Comparison of ENCODE assay signal across 8 cellular contexts in genomic region chr10:32958085-32958991, GRCh38. TPM values are rescaled to one million over a fixed set of nuclear protein-coding genes. Genes with fewer than 3 reads are reported as not detected.
DNase-seq lines count a peak whose midpoint lies in the region; ATAC-seq and TF ChIP-seq lines count a peak whose summit lies in the region.

ITGB1 (minus strand) TSS chr10:32958230; CDS start chr10:32935558, 22,672 bp downstream.

- H3K9me2 ChIP-seq in OCI-LY7 (ENCODE audit: insufficient read depth, low read length) = no peaks in the 10 kb centered on the region

- H3K18ac ChIP-seq in IMR-90 (ENCODE audit: low read depth, low read length) = peak within 1 kb of the TSS; percentile 97

- H2BK20ac ChIP-seq in IMR-90 (ENCODE audit: low read depth, low read length) = peak within 1 kb of the TSS; percentile 93

- peak within 1 kb of the TSS; percentile 83 for H4K5ac ChIP-seq in IMR-90 (ENCODE audit: low read depth, low read length)

- H3K9ac ChIP-seq in IMR-90 (ENCODE audit: low read depth, low read length) = peak within 1 kb of the TSS; percentile 100

- peak within 1 kb of the TSS; percentile 99 for H2BK15ac ChIP-seq in IMR-90 (ENCODE audit: low read depth, low read length)

- peak within 1 kb of the TSS; percentile 100 for H4K91ac ChIP-seq in IMR-90 (ENCODE audit: insufficient read depth, low read depth, low read length)

- peak within 1 kb of the TSS; percentile 100 for H3K23ac ChIP-seq in IMR-90 (ENCODE audit: low read depth, low read length)

- peaks cover 3 to 21% of the 10 kb centered on the region in 2 experiments; a peak in 2 of 4 replicates for H3K79me1 ChIP-seq in IMR-90 (ENCODE audit: low read depth in 1 of 2, low read length in 2 of 2)

- TF ChIP-seq CTCF in IMR-90 (conservative IDR thresholded peaks at IDR 0.05; ENCODE audit: low read depth, low read length) (no peak), OCI-LY7 (conservative IDR thresholded peaks at IDR 0.05; ENCODE audit: low read length) (no peak), mucosa of descending colon (IDR thresholded peaks at IDR 0.05) (no peak)

- in situ Hi-C loops in IMR-90 (cut with MboI; ENCODE audit: low sequenced_read_pairs) = no loop called here

- POLR2A ChIA-PET in IMR-90 (lab: Charles Lee; ENCODE audit: unreplicated experiment) = no interaction called here
- POLR2A ChIA-PET in OCI-LY7 (lab: Charles Lee) = interaction anchor here (0.6 to 4.7 kb wide), 9 partner anchors 13 to 46 kb away, joined by 3 to 57 read pairs (median 8); no protein-coding TSS in a partner anchor

- peaks cover 4% of the 10 kb centered on the region for H3K9me1 ChIP-seq in IMR-90 (ENCODE audit: insufficient read depth, low read length)

- H3K27ac ChIP-seq in IMR-90 (ENCODE audit: insufficient read depth, low read length) (peak within 1 kb of the TSS; percentile 96), OCI-LY7 (ENCODE audit: low read depth, low read length, poor library complexity, severe bottlenecking) (peak within 1 kb of the TSS; percentile 79), epithelial cell of prostate (peak within 1 kb of the TSS; percentile 96)

- peak within 1 kb of the TSS; percentile 100 for H3K4ac ChIP-seq in IMR-90 (ENCODE audit: low read depth, low read length)

- H2AFZ ChIP-seq in IMR-90 (replicated peaks; ENCODE audit: low read length, poor library complexity) (peak within 1 kb of the TSS; percentile 76), OCI-LY7 (ENCODE audit: low read length) (peak within 1 kb of the TSS; percentile 66; the same call in 1 of the 2 replicates)

- H2BK5ac ChIP-seq in IMR-90 (ENCODE audit: low read depth, low read length, poor library complexity, severe bottlenecking) = peak within 1 kb of the TSS; percentile 99

- CTCF ChIA-PET in IMR-90 (lab: Yijun Ruan, JAX) = no interaction called here
- CTCF ChIA-PET in OCI-LY7 (lab: Charles Lee; ENCODE audit: unreplicated experiment) = no interaction called here

- peaks cover 76% of the 10 kb centered on the region for H3K79me2 ChIP-seq in OCI-LY7 (ENCODE audit: insufficient read depth, low read depth, low read length)

- dilution Hi-C loops in IMR-90 (cut with HindIII; ENCODE audit: low sequenced_read_pairs, unreplicated experiment) = no loop called here

- peak within 1 kb of the TSS; percentile 100 for H3K14ac ChIP-seq in IMR-90 (replicated peaks; ENCODE audit: low read depth, low read length)

- 0% methylated on average over 39 of the region's 94 CpGs; no CpG with 5 or more reads in 1 of the 2 experiments for WGBS in IMR-90 (ENCODE audit: extremely low coverage in 2 of 2, insufficient read length in 1 of 2), 2 experiments

- H3K9me3 ChIP-seq in IMR-90 (ENCODE audit: control insufficient read depth, insufficient read depth, low read length) = no peaks in the 10 kb centered on the region
- no peaks in the 10 kb centered on the region for H3K9me3 ChIP-seq in OCI-LY7 (ENCODE audit: low read length)
- H3K9me3 ChIP-seq in mucosa of descending colon = no peaks in the 10 kb centered on the region

- peak; percentile 95 for TF ChIP-seq POLR2A in IMR-90 (IDR thresholded peaks at IDR 0.05; ENCODE audit: low read depth, low read length)

- peak within 1 kb of the TSS; percentile 100 for H3K4me2 ChIP-seq in IMR-90 (ENCODE audit: low read depth, low read length)
- H3K4me2 ChIP-seq in OCI-LY7 (ENCODE audit: low read length) = peak within 1 kb of the TSS; percentile 98

- H4K20me1 ChIP-seq in IMR-90 (ENCODE audit: insufficient read depth, low read length) (peaks cover 43% of the 10 kb centered on the region), OCI-LY7 (ENCODE audit: insufficient read depth, low read length) (peaks cover 27% of the 10 kb centered on the region)

- TF ChIP-seq RAD21 in IMR-90 (IDR thresholded peaks at IDR 0.05; ENCODE audit: low read length) = peak; percentile 14; the same call in 1 of the 2 replicates

- no peaks in the 10 kb centered on the region for H3K27me3 ChIP-seq in IMR-90 (ENCODE audit: control insufficient read depth, insufficient read depth, low read length)

- peak within 1 kb of the TSS; percentile 100 for H3K56ac ChIP-seq in IMR-90 (ENCODE audit: extremely low read depth, insufficient read depth, low read length)

- no TSS peak for BruUV-seq in IMR-90 (replicated peaks; lab: Mats Ljungman, UMichigan)
- no TSS peak for BruUV-seq in OCI-LY7 (replicated peaks; lab: Mats Ljungman, UMichigan)

- peak within 1 kb of the TSS; percentile 99 to 100 for H4K8ac ChIP-seq in IMR-90 (ENCODE audit: low read depth in 2 of 2, low read length in 2 of 2)

- ATAC-seq in GM21515 (IDR thresholded peaks at IDR 0.05; ENCODE audit: unreplicated experiment) (peak; percentile 77), IMR-90 (ENCODE audit: low read depth) (peak; percentile 88), mucosa of descending colon (peak; percentile 94)

- H2BK120ac ChIP-seq in IMR-90 (ENCODE audit: low read depth, low read length) = peak within 1 kb of the TSS; percentile 99

- peak; percentile 95 for DNase-seq in D341Med (ENCODE audit: low spot score)
- peak; percentile 95 for DNase-seq in IMR-90
- DNase-seq in OCI-LY7 (ENCODE audit: low spot score) = peak; percentile 85
- peak; percentile 83 for DNase-seq in activated T-cell treated with anti-CD3 and anti-CD28 coated beads for 48 hours (ENCODE audit: low read depth)
- DNase-seq in epithelial cell of prostate (ENCODE audit: low read depth, low spot score) = peak; percentile 81
- peak; percentile 95 to 98 (median 97) for DNase-seq in mucosa of descending colon
- DNase-seq in stimulated activated CD8-positive, alpha-beta memory T cell treated with anti-CD3 and anti-CD28 coated beads, Interleukin-4, amount 100 ng/mL, for 1 hour (ENCODE audit: low read depth in 2 of 2, low spot score in 1 of 2) = peak; percentile 49 to 69

- H3K4me3 ChIP-seq in IMR-90 (ENCODE audit: insufficient read depth, low read depth, low read length) (peak within 1 kb of the TSS; percentile 100), OCI-LY7 (ENCODE audit: low read depth, low read length, poor library complexity, severe bottlenecking) (peak within 1 kb of the TSS; percentile 94), mucosa of descending colon (peak within 1 kb of the TSS; percentile 93)

- intact Hi-C loops in IMR-90 (cut with micrococcal nuclease) (loop anchor here (1.0 kb wide), 1 partner anchor 47 kb away; no protein-coding TSS in a partner anchor), OCI-LY7 (cut with micrococcal nuclease; ENCODE audit: unreplicated experiment) (loop anchor here (2.0 to 5.0 kb wide), 4 partner anchors 14 to 581 kb away; no protein-coding TSS in a partner anchor), mucosa of descending colon (cut with DNase I, micrococcal nuclease) (loop anchor here in 1 of 2 donors (10.0 kb wide), 1 partner anchor 46 kb away; no protein-coding TSS in a partner anchor)

- H3K36me3 ChIP-seq in IMR-90 (ENCODE audit: control insufficient read depth, insufficient read depth, low read length) (peaks cover 2% of the 10 kb centered on the region), OCI-LY7 (ENCODE audit: insufficient read depth, low read length) (peaks cover 27% of the 10 kb centered on the region), mucosa of descending colon (ENCODE audit: low read depth) (no peaks in the 10 kb centered on the region)

- H3K4me1 ChIP-seq in IMR-90 (ENCODE audit: control insufficient read depth, insufficient read depth, low read length) = peaks cover 10% of the 10 kb centered on the region
- H3K4me1 ChIP-seq in OCI-LY7 (ENCODE audit: insufficient read depth, low read length, poor library complexity, severe bottlenecking) = peaks cover 61% of the 10 kb centered on the region
- H3K4me1 ChIP-seq in mucosa of descending colon (ENCODE audit: low read depth) = peaks cover 17% of the 10 kb centered on the region

- peak within 1 kb of the TSS; percentile 100 for H2AK5ac ChIP-seq in IMR-90 (ENCODE audit: low read depth, low read length)

- H2AK9ac ChIP-seq in IMR-90 (replicated peaks; ENCODE audit: low read depth, low read length, poor library complexity) = peak within 1 kb of the TSS; percentile 100

TF ChIP-seq in IMR-90, 13 proteins besides CTCF, POLR2A, EP300 and RAD21 (continues in another document):
- TF ChIP-seq RCOR1 (IDR thresholded peaks at IDR 0.05; ENCODE audit: insufficient replicate concordance, low read length) (no peak), MAZ (IDR thresholded peaks at IDR 0.05; ENCODE audit: borderline replicate concordance, low read depth, low read length) (peak; percentile 87), MAFK (IDR thresholded peaks at IDR 0.05; ENCODE audit: low read depth, low read length) (no peak), ELK1 (IDR thresholded peaks at IDR 0.05; ENCODE audit: borderline replicate concordance, low read depth, low read length) (no peak), RFX5 (IDR thresholded peaks at IDR 0.05; ENCODE audit: low read depth, low read length) (no peak), BHLHE40 (IDR thresholded peaks at IDR 0.05; ENCODE audit: low read depth, low read length) (peak; percentile 37; the same call in 1 of the 2 replicates), USF2 (IDR thresholded peaks at IDR 0.05; ENCODE audit: low read depth, low read length) (peak; percentile 60), CEBPB (IDR thresholded peaks at IDR 0.05; ENCODE audit: low read depth, low read length) (peak; percentile 33; the same call in 1 of the 2 replicates), NFE2L2 (IDR thresholded peaks at IDR 0.05; ENCODE audit: low read depth, low read length) (0 out of 2 replicates have a peak, but pooled peaks have one; percentile 17), FOS (IDR thresholded peaks at IDR 0.05; ENCODE audit: low read depth, low read length) (peak; percentile 42)

RNA-seq across cellular contexts. Expression of gene ITGB1, which starts in this region (rescaled TPM):
- total RNA-seq in IMR-90 (2012; rRNA removed) = 1,331 and 2,388 TPM in 2 replicates
- 1,631 and 2,066 TPM in 2 replicates for polyA plus RNA-seq in IMR-90 (2012; rRNA removed)
- 248 and 281 TPM in 2 replicates for polyA plus RNA-seq in IMR-90 (2012; cell fraction: cytosol; rRNA removed)
- 53.9 and 506 TPM in 2 replicates for polyA plus RNA-seq in IMR-90 (2012; cell fraction: nucleus; rRNA removed; ENCODE audit: low replicate concordance)
- total RNA-seq in OCI-LY7 (2014; rRNA removed; shearing (Covaris generic)) = 165 and 179 TPM in 2 replicates
- total RNA-seq in OCI-LY7 (2022) = 167 and 199 TPM in 2 replicates
- total RNA-seq in mucosa of descending colon = 100 to 1,000 TPM; 268 to 515 (median 274) TPM

Comparison
In these comparisons a context has a peak if more than half of its experiments do, and no peak if none do; other contexts are left out.
1. Peak in every context shown above with its lines: DNase-seq, ATAC-seq, H3K4me3 ChIP-seq and H3K27ac ChIP-seq.